In genomic region chr13:83980322-83980721, GRCh38 we compare ENCODE assay signal across 19 cellular contexts.
"Had no signal": no experiment of that assay in that cellular context is flagged by ENCODE, and none has a peak within 500 bp of the region (broad histone marks: within the 10 kb centered on the region; RNA-seq: fewer than 3 reads in every experiment).

No MANE protein-coding gene starts in this region.

- H3K9me3 ChIP-seq: lower lobe of right lung, psoas muscle, right atrium auricular region, tibial artery had no signal

- H3K4me1 ChIP-seq: lower lobe of right lung, psoas muscle, right atrium auricular region, tibial artery had no signal

- DNase-seq: activated CD4-positive, alpha-beta T cell treated with anti-CD3 and anti-CD28 coated beads, Interleukin-2, amount 10 ng/mL, durations not matched to agents 7 days and 5 days; activated CD4-positive, CD25-positive, alpha-beta regulatory T cell treated with anti-CD3 and anti-CD28 coated beads, Interleukin-2, amount 50 U/mL, for 72 hours; activated CD8-positive, alpha-beta memory T cell treated with anti-CD3 and anti-CD28 coated beads, Interleukin-2, amount 10 ng/mL, durations not matched to agents 7 days and 5 days; activated CD8-positive, alpha-beta T cell treated with anti-CD3 and anti-CD28 coated beads for 36 hours; activated effector memory CD4-positive, alpha-beta T cell treated with anti-CD3 and anti-CD28 coated beads, Interleukin-2, amount 50 U/mL, for 16 hours; activated naive CD4-positive, alpha-beta T cell treated with anti-CD3 and anti-CD28 coated beads, Interleukin-2, amount 10 ng/mL, durations not matched to agents 7 days and 5 days; activated naive CD8-positive, alpha-beta T cell treated with anti-CD3 and anti-CD28 coated beads, Interleukin-2, amount 50 U/mL, for 24 hours; activated T-cell treated with anti-CD3 and anti-CD28 coated beads for 4 hours; foreskin fibroblast; lower lobe of right lung; naive thymus-derived CD4-positive, alpha-beta T cell; psoas muscle; stimulated activated CD4-positive, alpha-beta T cell treated with anti-CD3 and anti-CD28 coated beads, Interleukin-12 subunit alpha, Interleukin-12 subunit beta, amount 100 ng/mL, for 4 hours; substantia nigra; tibial artery had no signal

- FAIRE-seq: endometrium had no signal

- H3K4me3 ChIP-seq: lower lobe of right lung, psoas muscle, right atrium auricular region, tibial artery had no signal

- ATAC-seq: activated CD8-positive, alpha-beta memory T cell treated with anti-CD3 and anti-CD28 coated beads, Interleukin-2, amount 10 ng/mL, durations not matched to agents 7 days and 5 days; activated CD8-positive, alpha-beta T cell treated with anti-CD3 and anti-CD28 coated beads for 36 hours; activated naive CD8-positive, alpha-beta T cell treated with anti-CD3 and anti-CD28 coated beads, Interleukin-2, amount 50 U/mL, for 24 hours; left lobe of liver; lower lobe of right lung; naive thymus-derived CD4-positive, alpha-beta T cell; psoas muscle had no signal

- H3K27me3 ChIP-seq: right atrium auricular region, tibial artery had no signal

- H3K27ac ChIP-seq: lower lobe of right lung, psoas muscle, right atrium auricular region, tibial artery, VCaP had no signal

- H3K36me3 ChIP-seq: lower lobe of right lung, right atrium auricular region, tibial artery had no signal
